ENCODE assay signal across 8 cellular contexts in genomic region chr6:155171109-155171746, GRCh38.
A peak's percentile ranks its signal among the peaks of the same experiment; 100 is the strongest.
DNase-seq lines count a peak whose midpoint lies in the region; ATAC-seq and TF ChIP-seq lines count a peak whose summit lies in the region.

No MANE protein-coding gene starts in this region.

- peaks cover 15% of the 10 kb centered on the region for H3K4me1 ChIP-seq in vagina

- no peaks in the 10 kb centered on the region for H3K9me3 Mint-ChIP-seq in activated T-cell treated with anti-CD3 and anti-CD28 coated beads, Interleukin-2, amount 50 U/mL, for 24 hours

- peaks cover 63% of the 10 kb centered on the region for H3K4me1 Mint-ChIP-seq in activated T-cell treated with anti-CD3 and anti-CD28 coated beads, Interleukin-2, amount 50 U/mL, for 24 hours (ENCODE audit: low read depth)

- no peaks in the 10 kb centered on the region for H3K27me3 ChIP-seq in vagina

- TF ChIP-seq POLR2A in vagina (IDR thresholded peaks at IDR 0.05): no peak

- H3K9me3 ChIP-seq in vagina: no peaks in the 10 kb centered on the region

- peak overlapping the region; percentile 94 for H3K27ac Mint-ChIP-seq in activated T-cell treated with anti-CD3 and anti-CD28 coated beads, Interleukin-2, amount 50 U/mL, for 24 hours

- DNase-seq in NCI-H460 (ENCODE audit: extremely low read depth, low read depth) (peak; percentile 13), fibroblast of villous mesenchyme (ENCODE audit: low read depth) (peak; percentile 88), retinal pigment epithelial cell (ENCODE audit: low read depth) (peak; percentile 84), NCI-H2107 (lab: John Stamatoyannopoulos, UW) (no peak), vagina (ENCODE audit: extremely low spot score in 2 of 2) (no peak)
- DNase-seq in activated T-cell treated with anti-CD3 and anti-CD28 coated beads, Interleukin-2, amount 50 U/mL, for 24 hours: peak; percentile 84

- H3K4me3 ChIP-seq in fibroblast of villous mesenchyme (ENCODE audit: low read depth, low read length) (peak overlapping the region; percentile 24), retinal pigment epithelial cell (ENCODE audit: low read length) (no peak overlapping the region), vagina (no peak overlapping the region)

- no peaks in the 10 kb centered on the region for H3K36me3 ChIP-seq in vagina

- peak overlapping the region; percentile 48 for H3K4me3 Mint-ChIP-seq in activated T-cell treated with anti-CD3 and anti-CD28 coated beads, Interleukin-2, amount 50 U/mL, for 24 hours

- intact Hi-C loops in vagina (cut with DNase I): no loop called here

- H3K36me3 Mint-ChIP-seq in activated T-cell treated with anti-CD3 and anti-CD28 coated beads, Interleukin-2, amount 50 U/mL, for 24 hours (ENCODE audit: low read depth): peaks cover 31% of the 10 kb centered on the region

- TF ChIP-seq CTCF in fibroblast of villous mesenchyme (IDR thresholded peaks at IDR 0.05; ENCODE audit: insufficient read depth, low read depth, low read length): no peak
- no peak for TF ChIP-seq CTCF in retinal pigment epithelial cell (conservative IDR thresholded peaks at IDR 0.05; ENCODE audit: low read depth, low read length)
- no peak for TF ChIP-seq CTCF in vagina (IDR thresholded peaks at IDR 0.05)

- H3K27me3 Mint-ChIP-seq in activated T-cell treated with anti-CD3 and anti-CD28 coated beads, Interleukin-2, amount 50 U/mL, for 24 hours: no peaks in the 10 kb centered on the region

- no peak overlapping the region for H3K27ac ChIP-seq in vagina

- peak; percentile 70 for ATAC-seq in GM18520 (IDR thresholded peaks at IDR 0.05; ENCODE audit: unreplicated experiment)
- ATAC-seq in HG02840 (IDR thresholded peaks at IDR 0.05; ENCODE audit: low FRiP score, unreplicated experiment): peak; percentile 84

Comparison
In these comparisons a context has a peak if more than half of its experiments do, and no peak if none do; other contexts are left out.
1. DNase-seq: peak in NCI-H460 (single experiment), activated T-cell treated with anti-CD3 and anti-CD28 coated beads, Interleukin-2, amount 50 U/mL, for 24 hours (single experiment), fibroblast of villous mesenchyme (single experiment) and retinal pigment epithelial cell (single experiment); none in NCI-H2107 (single experiment) and vagina (0 of 2).